ENCODE assay signal across 25 cellular contexts in the genomic region with DNA sequence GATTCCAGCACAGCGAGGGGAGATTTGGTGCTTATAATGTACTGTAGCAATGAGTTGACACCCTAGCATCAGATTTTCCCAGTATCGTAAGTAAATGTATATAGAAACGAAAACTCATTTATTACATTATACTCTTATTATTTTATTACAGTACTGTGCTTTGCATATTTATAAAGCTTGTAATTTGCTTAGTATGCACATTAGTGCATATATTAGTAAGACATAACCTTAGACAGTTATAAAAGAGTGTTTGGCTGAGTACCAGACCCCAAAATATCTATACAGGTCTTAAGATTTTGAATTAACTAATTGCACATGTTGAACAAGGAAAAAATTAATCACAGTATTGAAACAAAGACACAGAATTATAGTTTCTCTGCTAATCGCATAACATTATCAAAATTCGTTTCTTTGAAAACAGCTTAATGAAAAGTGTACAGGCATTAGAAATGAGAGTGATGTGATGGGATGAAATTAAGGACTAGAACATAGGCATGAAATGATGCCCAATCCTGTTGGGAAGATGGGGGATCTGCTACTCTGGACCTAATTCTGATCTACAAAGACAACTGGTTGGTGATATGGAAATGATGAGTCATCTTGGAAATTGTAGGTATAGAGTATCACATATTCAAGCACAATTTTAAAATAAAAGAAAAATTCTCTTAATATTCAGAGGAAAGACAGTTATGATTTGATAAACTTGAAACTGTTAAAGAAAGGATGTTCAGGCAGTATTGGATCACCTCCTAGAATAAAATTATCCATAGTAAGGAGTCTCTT.
"Had no signal": no experiment of that assay in that cellular context is flagged by ENCODE, and none has a peak within 500 bp of the region (broad histone marks: within the 10 kb centered on the region; RNA-seq: fewer than 3 reads in every experiment).

No MANE protein-coding gene starts in this region.

- DNase-seq: activated CD4-positive, alpha-beta T cell treated with anti-CD3 and anti-CD28 coated beads for 48 hours; activated CD4-positive, alpha-beta T cell treated with anti-CD3 and anti-CD28 coated beads, Interleukin-2, amount 50 U/mL, for 4 hours; activated CD4-positive, CD25-positive, alpha-beta regulatory T cell treated with anti-CD3 and anti-CD28 coated beads, Interleukin-2, amount 50 U/mL, for 72 hours; activated CD8-positive, alpha-beta memory T cell treated with anti-CD3 and anti-CD28 coated beads, Interleukin-2, amount 50 U/mL, for 48 hours; activated CD8-positive, alpha-beta T cell treated with anti-CD3 and anti-CD28 coated beads, Interleukin-2, amount 10 ng/mL, durations not matched to agents 7 days and 5 days; activated effector memory CD4-positive, alpha-beta T cell treated with anti-CD3 and anti-CD28 coated beads, Interleukin-2, amount 50 U/mL, for 16 hours; activated naive CD4-positive, alpha-beta T cell treated with Interleukin-2 at 50 U/mL for 16 hours; activated T-cell treated with anti-CD3 and anti-CD28 coated beads, Interleukin-2, amount 50 U/mL, for 1 hour; cerebellar nuclear complex; colonic mucosa; KG1; MM.1S; NCI-H1105; NCI-H1436; NCI-H187; NCI-H2081; NCI-H510A treated with DMSO at 0.1 percent for 48 hours; NCI-H69; PC-3; SIG-M5; T-cell; T-helper 2 cell; T1000 had no signal

- H3K4me3 Mint-ChIP-seq: activated CD8-positive, alpha-beta T cell treated with anti-CD3 and anti-CD28 coated beads, Interleukin-2, amount 10 ng/mL, durations not matched to agents 7 days and 5 days; activated naive CD8-positive, alpha-beta T cell; T-cell; WTC11 had no signal

- ATAC-seq: activated CD8-positive, alpha-beta T cell treated with anti-CD3 and anti-CD28 coated beads, Interleukin-2, amount 10 ng/mL, durations not matched to agents 7 days and 5 days; PC-3; T-cell; WTC11 had no signal

- H3K4me3 ChIP-seq: colonic mucosa had no signal

- H3K27me3 ChIP-seq: colonic mucosa had no signal

- H3K27ac ChIP-seq: colonic mucosa had no signal

- H3K27ac Mint-ChIP-seq: activated CD8-positive, alpha-beta T cell treated with anti-CD3 and anti-CD28 coated beads, Interleukin-2, amount 10 ng/mL, durations not matched to agents 7 days and 5 days; activated naive CD8-positive, alpha-beta T cell; T-cell; WTC11 had no signal

- H3K4me1 ChIP-seq: colonic mucosa had no signal

- H3K36me3 ChIP-seq: colonic mucosa had no signal

- H3K9me3 ChIP-seq: colonic mucosa had no signal

- H3K27me3 Mint-ChIP-seq: activated naive CD8-positive, alpha-beta T cell; T-cell had no signal
